9 cellular contexts compared by ENCODE assay signal in the genomic region with DNA sequence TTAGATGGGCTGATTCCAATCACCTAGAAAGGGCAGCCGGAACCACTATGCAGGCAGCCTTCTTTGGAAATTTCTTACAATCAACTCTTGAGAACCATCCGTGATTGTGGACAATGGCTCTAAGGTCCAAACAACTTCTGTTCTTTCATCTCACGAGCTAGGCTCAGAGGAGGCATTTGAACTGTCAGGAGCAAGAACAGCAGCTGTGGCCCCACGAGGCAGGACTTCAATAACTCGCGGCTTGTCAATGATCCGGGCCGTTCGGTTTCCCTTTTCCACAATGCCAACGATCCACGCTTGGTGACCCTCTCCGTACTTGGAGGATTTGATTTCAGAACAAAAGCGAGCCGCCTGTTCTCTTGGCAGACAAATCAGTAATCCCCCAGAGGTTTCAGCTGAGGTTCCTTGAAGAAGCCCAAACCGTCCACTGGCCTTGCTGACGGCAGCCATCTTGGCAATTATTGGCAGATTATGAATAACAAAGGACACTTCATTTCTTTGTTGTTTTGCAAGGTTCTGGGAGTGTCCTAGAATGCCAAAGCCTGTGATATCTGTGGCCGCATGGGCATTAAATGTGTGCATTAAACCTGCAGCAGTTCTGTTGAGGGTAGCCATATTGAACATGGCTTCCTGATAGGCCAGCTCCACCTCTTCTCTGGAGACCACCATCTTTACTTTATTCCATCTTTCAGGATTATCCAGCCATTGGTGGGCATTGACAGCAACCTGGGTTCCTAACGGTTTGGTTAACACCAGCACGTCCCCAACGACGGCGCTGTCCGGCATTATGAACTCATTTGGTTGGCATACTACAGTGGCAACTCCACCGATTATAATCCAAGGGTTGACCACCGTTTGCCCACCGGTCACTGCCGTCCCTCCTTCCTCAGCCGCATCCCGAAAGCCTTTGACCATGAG. TPM values are rescaled to one million over a fixed set of nuclear protein-coding genes. Genes with fewer than 3 reads are reported as not detected.
DNase-seq lines count a peak whose midpoint lies in the region; ATAC-seq and TF ChIP-seq lines count a peak whose summit lies in the region.
"Had no signal": no experiment of that assay in that cellular context is flagged by ENCODE, and none has a peak within 500 bp of the region (broad histone marks: within the 10 kb centered on the region; RNA-seq: fewer than 3 reads in every experiment).

No MANE protein-coding gene starts in this region.

- H3K27ac ChIP-seq in SK-N-SH (ENCODE audit: low read depth in 2 of 2, low read length in 1 of 2) (peak overlapping the region; percentile 86 to 88; a peak in 3 of 4 replicates), iPS-20b (ENCODE audit: low read length) (no peak overlapping the region), subcutaneous abdominal adipose tissue (ENCODE audit: low read depth, low read length) (peak overlapping the region; percentile 94)

- CTCF ChIA-PET in SK-N-SH (lab: Yijun Ruan, JAX): interaction anchor here (0.6 to 2.9 kb wide), 9 partner anchors 11 to 353 kb away, joined by 3 to 27 read pairs (median 3); a partner anchor contains a TSS
- CTCF ChIA-PET in activated CD8-positive, alpha-beta T cell treated with anti-CD3 and anti-CD28 coated beads, Interleukin-2, amount 10 ng/mL, durations not matched to agents 7 days and 5 days (lab: Charles Lee): interaction anchor here (0.6 to 8.3 kb wide), 8 partner anchors 13 to 154 kb away, joined by 3 to 139 read pairs (median 5); a partner anchor contains a TSS

- H3K27me3 ChIP-seq in SK-N-SH (ENCODE audit: insufficient read depth): no peaks in the 10 kb centered on the region
- H3K27me3 ChIP-seq in iPS-20b (ENCODE audit: insufficient read depth, low read length): no peaks in the 10 kb centered on the region
- no peaks in the 10 kb centered on the region for H3K27me3 ChIP-seq in subcutaneous abdominal adipose tissue (ENCODE audit: control insufficient read depth in 5 of 5, insufficient read depth in 4 of 5, low read length in 5 of 5)

- TF ChIP-seq EP300 in SK-N-SH (IDR thresholded peaks at IDR 0.05; ENCODE audit: borderline replicate concordance in 1 of 2, low read depth in 1 of 2, low read length in 1 of 2): no peak

- DNase-seq in SK-N-SH: no peak
- no peak for DNase-seq in activated CD8-positive, alpha-beta T cell treated with anti-CD3 and anti-CD28 coated beads, Interleukin-2, amount 10 ng/mL, durations not matched to agents 7 days and 5 days
- no peak for DNase-seq in NCI-H2171 (lab: John Stamatoyannopoulos, UW)
- DNase-seq in iPS-NIHi11 (ENCODE audit: low spot score): no peak
- DNase-seq in anterior cingulate cortex (lab: John Stamatoyannopoulos, UW): no peak

- H3K79me2 ChIP-seq in SK-N-SH (ENCODE audit: insufficient read depth): peaks cover 24% of the 10 kb centered on the region

- H3K9me2 ChIP-seq in SK-N-SH: no peaks in the 10 kb centered on the region

- no peak for ATAC-seq in SK-N-SH treated with all-trans-retinoic acid at 6 μM for 48 hours
- ATAC-seq in activated CD8-positive, alpha-beta T cell treated with anti-CD3 and anti-CD28 coated beads, Interleukin-2, amount 10 ng/mL, durations not matched to agents 7 days and 5 days: no peak

- H3K4me1 Mint-ChIP-seq in activated CD8-positive, alpha-beta T cell treated with anti-CD3 and anti-CD28 coated beads, Interleukin-2, amount 10 ng/mL, durations not matched to agents 7 days and 5 days (ENCODE audit: low read depth): peaks cover 44% of the 10 kb centered on the region

- H3K4me3 Mint-ChIP-seq in activated CD8-positive, alpha-beta T cell treated with anti-CD3 and anti-CD28 coated beads, Interleukin-2, amount 10 ng/mL, durations not matched to agents 7 days and 5 days: peak overlapping the region; percentile 90

- H4K20me1 ChIP-seq in SK-N-SH (ENCODE audit: insufficient read depth): no peaks in the 10 kb centered on the region

- peaks cover 12 to 16% of the 10 kb centered on the region in 2 experiments for H3K36me3 ChIP-seq in SK-N-SH (replicated peaks in 1 of 2; ENCODE audit: control insufficient read depth in 1 of 2, insufficient read depth in 2 of 2, low read length in 1 of 2)
- H3K36me3 ChIP-seq in iPS-20b (ENCODE audit: insufficient read depth, low read depth, low read length): peaks cover 6% of the 10 kb centered on the region; the same call in 1 of the 2 replicates
- H3K36me3 ChIP-seq in subcutaneous abdominal adipose tissue (ENCODE audit: control insufficient read depth in 5 of 5, insufficient read depth in 5 of 5, low read length in 5 of 5): peaks cover 0 to 11% (median 3%) of the 10 kb centered on the region in 5 donors

- peaks cover 5% of the 10 kb centered on the region for H3F3A ChIP-seq in SK-N-SH (replicated peaks; ENCODE audit: insufficient read depth)

- no peak for TF ChIP-seq CTCF in SK-N-SH (IDR thresholded peaks at IDR 0.05)

- TF ChIP-seq RAD21 in SK-N-SH (IDR thresholded peaks at IDR 0.05; ENCODE audit: low read length): no peak

- H3K27me3 Mint-ChIP-seq in activated CD8-positive, alpha-beta T cell treated with anti-CD3 and anti-CD28 coated beads, Interleukin-2, amount 10 ng/mL, durations not matched to agents 7 days and 5 days (ENCODE audit: low read depth): no peaks in the 10 kb centered on the region

- peak overlapping the region; percentile 89 for H3K4me2 ChIP-seq in SK-N-SH

- POLR2A ChIA-PET in SK-N-SH (lab: Yijun Ruan, JAX): interaction anchor here (0.6 to 1.7 kb wide), 5 partner anchors 15 to 91 kb away, joined by 3 to 6 read pairs (median 3); a partner anchor contains a TSS
- POLR2A ChIA-PET in activated CD8-positive, alpha-beta T cell treated with anti-CD3 and anti-CD28 coated beads, Interleukin-2, amount 10 ng/mL, durations not matched to agents 7 days and 5 days (lab: Charles Lee): interaction anchor here (0.6 to 3.8 kb wide), 12 partner anchors 9 to 166 kb away, joined by 3 to 18 read pairs (median 5); a partner anchor contains a TSS

- H3K9me3 Mint-ChIP-seq in activated CD8-positive, alpha-beta T cell treated with anti-CD3 and anti-CD28 coated beads, Interleukin-2, amount 10 ng/mL, durations not matched to agents 7 days and 5 days (ENCODE audit: insufficient read depth): no peaks in the 10 kb centered on the region

- 89% methylated on average over 29 of the region's 29 CpGs for WGBS in SK-N-SH (ENCODE audit: low lambda C conversion rate)

- H3K9ac ChIP-seq in SK-N-SH (peak overlapping the region; percentile 98), iPS-20b (ENCODE audit: low read depth, low read length) (peak overlapping the region; percentile 81; the same call in 1 of the 2 replicates), subcutaneous abdominal adipose tissue (ENCODE audit: low read length in 5 of 5) (peak overlapping the region in 4 of 5 donors; percentile 96 to 99 (median 98))

- H3K4me3 ChIP-seq in SK-N-SH (ENCODE audit: low read depth in 2 of 2, low read length in 1 of 2) (peak overlapping the region; percentile 75 to 95), iPS-20b (ENCODE audit: low read length) (peak overlapping the region; percentile 81), subcutaneous abdominal adipose tissue (ENCODE audit: low read depth in 1 of 5, low read length in 5 of 5) (peak overlapping the region; percentile 88 to 94 (median 91))

- H3K36me3 Mint-ChIP-seq in activated CD8-positive, alpha-beta T cell treated with anti-CD3 and anti-CD28 coated beads, Interleukin-2, amount 10 ng/mL, durations not matched to agents 7 days and 5 days (ENCODE audit: low read depth): peaks cover 27% of the 10 kb centered on the region

- H3K4me1 ChIP-seq in SK-N-SH (ENCODE audit: control insufficient read depth in 1 of 2, insufficient read depth in 2 of 2, low read depth in 1 of 2, low read length in 1 of 2) (peaks cover 8 to 15% of the 10 kb centered on the region in 2 experiments; a peak in 2 of 4 replicates), iPS-20b (ENCODE audit: insufficient read depth, low read length) (0 out of 2 replicates have a peak, but pooled peaks cover 3% of the 10 kb centered on the region), subcutaneous abdominal adipose tissue (ENCODE audit: control insufficient read depth in 5 of 5, insufficient read depth in 5 of 5, low read length in 5 of 5) (peaks cover 5 to 30% (median 24%) of the 10 kb centered on the region in 5 donors)

- H3K27ac Mint-ChIP-seq in activated CD8-positive, alpha-beta T cell treated with anti-CD3 and anti-CD28 coated beads, Interleukin-2, amount 10 ng/mL, durations not matched to agents 7 days and 5 days: peak overlapping the region; percentile 70

- no peak overlapping the region for H2AFZ ChIP-seq in SK-N-SH (ENCODE audit: low read depth)

- H3K9me3 ChIP-seq in SK-N-SH (no peaks in the 10 kb centered on the region), iPS-20b (ENCODE audit: insufficient read depth, low read depth, low read length) (no peaks in the 10 kb centered on the region), subcutaneous abdominal adipose tissue (ENCODE audit: control insufficient read depth in 5 of 5, low read length in 5 of 5) (no peaks in the 10 kb centered on the region)

TF ChIP-seq in SK-N-SH, 30 proteins besides CTCF, POLR2A, EP300 and RAD21 (continues in another document):
- no peak for TF ChIP-seq GABPA (IDR thresholded peaks at IDR 0.05; ENCODE audit: low read depth)

TF ChIP-seq in SK-N-SH treated with all-trans-retinoic acid at 6 μM for 48 hours, 23 proteins besides CTCF, POLR2A, EP300 and RAD21 (continues in another document):
- no peak for TF ChIP-seq ZNF70 (CRISPR knock-in tag; IDR thresholded peaks at IDR 0.05)

RNA-seq across cellular contexts. Expression of a gene that starts 1.2 kb away (rescaled TPM):
- 30.8 and 36.3 TPM in 2 replicates for polyA plus RNA-seq in SK-N-SH (2012; rRNA removed)
- 35.0 and 39.4 TPM in 2 replicates for polyA plus RNA-seq in SK-N-SH (2012; cell fraction: cytosol; rRNA removed)
- polyA plus RNA-seq in SK-N-SH (2012; cell fraction: nucleus; rRNA removed): 10.7 and 14.3 TPM in 2 replicates
- total RNA-seq in activated CD8-positive, alpha-beta T cell treated with anti-CD3 and anti-CD28 coated beads, Interleukin-2, amount 10 ng/mL, durations not matched to agents 7 days and 5 days: 10 to 100 TPM; 64.6 to 68.7 TPM

RNA-seq across cellular contexts. Expression of a gene that starts 14.7 kb away (rescaled TPM):
- 78.9 and 79.2 TPM in 2 replicates for polyA plus RNA-seq in SK-N-SH (2012; rRNA removed)
- polyA plus RNA-seq in SK-N-SH (2012; cell fraction: cytosol; rRNA removed): 60.5 and 75.2 TPM in 2 replicates
- 28.6 and 40.1 TPM in 2 replicates for polyA plus RNA-seq in SK-N-SH (2012; cell fraction: nucleus; rRNA removed)
- total RNA-seq in activated CD8-positive, alpha-beta T cell treated with anti-CD3 and anti-CD28 coated beads, Interleukin-2, amount 10 ng/mL, durations not matched to agents 7 days and 5 days: 10 to 100 TPM; 87.3 to 92.8 TPM

RNA-seq across cellular contexts. Expression of a gene that starts 28.1 kb away (rescaled TPM):
- 0.12 and 0.28 TPM in 2 replicates for polyA plus RNA-seq in SK-N-SH (2012; rRNA removed)
- 0.04 and 0.12 TPM in 2 replicates for polyA plus RNA-seq in SK-N-SH (2012; cell fraction: cytosol; rRNA removed)
- polyA plus RNA-seq in SK-N-SH (2012; cell fraction: nucleus; rRNA removed): 0.06 and 0.13 TPM in 2 replicates
- 100 to 1,000 TPM; 458 to 471 TPM for total RNA-seq in activated CD8-positive, alpha-beta T cell treated with anti-CD3 and anti-CD28 coated beads, Interleukin-2, amount 10 ng/mL, durations not matched to agents 7 days and 5 days
- total RNA-seq: lung microvascular endothelial cell had no signal

RNA-seq across cellular contexts. Expression of a gene that starts 37.1 kb away (rescaled TPM):
- polyA plus RNA-seq in SK-N-SH (2012; rRNA removed): 20.4 and 21.7 TPM in 2 replicates
- 13.5 and 14.9 TPM in 2 replicates for polyA plus RNA-seq in SK-N-SH (2012; cell fraction: cytosol; rRNA removed)
- polyA plus RNA-seq in SK-N-SH (2012; cell fraction: nucleus; rRNA removed): 35.9 and 52.3 TPM in 2 replicates
- 1 to 10 TPM; 3.3 to 3.9 TPM for total RNA-seq in activated CD8-positive, alpha-beta T cell treated with anti-CD3 and anti-CD28 coated beads, Interleukin-2, amount 10 ng/mL, durations not matched to agents 7 days and 5 days

RNA-seq across cellular contexts. Expression of a gene that starts 49.3 kb away (rescaled TPM):
- 7.9 and 8.8 TPM in 2 replicates for polyA plus RNA-seq in SK-N-SH (2012; rRNA removed)
- polyA plus RNA-seq in SK-N-SH (2012; cell fraction: cytosol; rRNA removed): 7.3 and 7.6 TPM in 2 replicates
- 14.8 and 17.0 TPM in 2 replicates for polyA plus RNA-seq in SK-N-SH (2012; cell fraction: nucleus; rRNA removed)
- total RNA-seq in activated CD8-positive, alpha-beta T cell treated with anti-CD3 and anti-CD28 coated beads, Interleukin-2, amount 10 ng/mL, durations not matched to agents 7 days and 5 days: 10 to 100 TPM; 13.5 to 13.8 TPM
